In genomic region chr20:3798908-3799248, GRCh38 we compare ENCODE assay signal across 8 cellular contexts. TPM values are rescaled to one million over a fixed set of nuclear protein-coding genes. Genes with fewer than 3 reads are reported as not detected.
A peak's percentile ranks its signal among the peaks of the same experiment; 100 is the strongest.
DNase-seq lines count a peak whose midpoint lies in the region; ATAC-seq and TF ChIP-seq lines count a peak whose summit lies in the region.

No MANE protein-coding gene starts in this region.

- H3K27ac ChIP-seq in stomach: peak overlapping the region in 4 of 5 donors; percentile 95 to 99 (median 96)

- H3K9me3 Mint-ChIP-seq in activated CD8-positive, alpha-beta memory T cell treated with anti-CD3 and anti-CD28 coated beads, Interleukin-2, amount 10 ng/mL, durations not matched to agents 7 days and 5 days (ENCODE audit: low read depth): no peaks in the 10 kb centered on the region
- H3K9me3 Mint-ChIP-seq in WTC11 (no peaks in the 10 kb centered on the region), immature natural killer cell (no peaks in the 10 kb centered on the region)

- no peak for ATAC-seq in activated CD8-positive, alpha-beta memory T cell treated with anti-CD3 and anti-CD28 coated beads, Interleukin-2, amount 10 ng/mL, durations not matched to agents 7 days and 5 days
- no peak for ATAC-seq in WTC11
- ATAC-seq in GM19035 (IDR thresholded peaks at IDR 0.05; ENCODE audit: unreplicated experiment): no peak

- H3K27ac Mint-ChIP-seq in activated CD8-positive, alpha-beta memory T cell treated with anti-CD3 and anti-CD28 coated beads, Interleukin-2, amount 10 ng/mL, durations not matched to agents 7 days and 5 days: peak overlapping the region; percentile 85
- peak overlapping the region; percentile 66 for H3K27ac Mint-ChIP-seq in WTC11
- peak overlapping the region; percentile 87 to 99 (median 96) for H3K27ac Mint-ChIP-seq in immature natural killer cell

- peaks cover 36 to 54% (median 49%) of the 10 kb centered on the region in 4 donors for H3K36me3 ChIP-seq in stomach

- intact Hi-C loops in stomach (cut with DNase I; ENCODE audit: low total_unique reads): no loop called here

- no peak for TF ChIP-seq CTCF in WTC11 (IDR thresholded peaks at IDR 0.05)
- no peak for TF ChIP-seq CTCF in stomach (IDR thresholded peaks at IDR 0.05)
- no peak for TF ChIP-seq CTCF in GM10266 (IDR thresholded peaks at IDR 0.05; ENCODE audit: control insufficient read depth, insufficient read depth, low read depth, missing control alignments)

- POLR2A ChIA-PET in WTC11 (lab: Charles Lee): interaction anchor here (0.5 to 2.1 kb wide), 4 partner anchors 13 to 192 kb away, joined by 4 to 8 read pairs (median 6); no protein-coding TSS in a partner anchor

- no peaks in the 10 kb centered on the region for H3K27me3 ChIP-seq in stomach

- CTCF ChIA-PET in activated CD8-positive, alpha-beta memory T cell treated with anti-CD3 and anti-CD28 coated beads, Interleukin-2, amount 10 ng/mL, durations not matched to agents 7 days and 5 days (lab: Charles Lee): interaction anchor here (0.8 to 5.1 kb wide), 3 partner anchors 12 to 21 kb away, joined by 3 to 45 read pairs (median 3); partner anchors contain the start of gene AP5S1
- CTCF ChIA-PET in WTC11 (lab: Charles Lee): interaction anchor here (0.9 to 3.9 kb wide), 7 partner anchors 12 to 54 kb away, joined by 4 to 79 read pairs (median 5); partner anchors contain the start of genes ADISSP, AP5S1, CENPB and SPEF1

- H3K9me3 ChIP-seq in stomach: no peaks in the 10 kb centered on the region

- H3K4me3 Mint-ChIP-seq in activated CD8-positive, alpha-beta memory T cell treated with anti-CD3 and anti-CD28 coated beads, Interleukin-2, amount 10 ng/mL, durations not matched to agents 7 days and 5 days: peak overlapping the region; percentile 94
- H3K4me3 Mint-ChIP-seq in WTC11 (peak overlapping the region; percentile 20; the same call in 1 of the 2 replicates), immature natural killer cell (peak overlapping the region; percentile 85 to 97 (median 92))

- H3K4me1 ChIP-seq in stomach: peaks cover 36 to 76% (median 57%) of the 10 kb centered on the region in 4 donors

- TF ChIP-seq POLR2A in stomach (IDR thresholded peaks at IDR 0.05): no peak

- peak overlapping the region in 2 of 4 donors; percentile 65 to 89 for H3K4me3 ChIP-seq in stomach

- peaks cover 54% of the 10 kb centered on the region for H3K4me1 Mint-ChIP-seq in activated CD8-positive, alpha-beta memory T cell treated with anti-CD3 and anti-CD28 coated beads, Interleukin-2, amount 10 ng/mL, durations not matched to agents 7 days and 5 days
- peaks cover 53% of the 10 kb centered on the region for H3K4me1 Mint-ChIP-seq in WTC11
- peaks cover 63 to 68% of the 10 kb centered on the region in 2 donors for H3K4me1 Mint-ChIP-seq in immature natural killer cell

- peaks cover 67% of the 10 kb centered on the region for H3K36me3 Mint-ChIP-seq in activated CD8-positive, alpha-beta memory T cell treated with anti-CD3 and anti-CD28 coated beads, Interleukin-2, amount 10 ng/mL, durations not matched to agents 7 days and 5 days
- H3K36me3 Mint-ChIP-seq in WTC11: peaks cover 29% of the 10 kb centered on the region
- peaks cover 20 to 48% (median 23%) of the 10 kb centered on the region in 3 donors for H3K36me3 Mint-ChIP-seq in immature natural killer cell

- WGBS in stomach, 5 donors: 89 to 95% (median 93%) methylated on average over 2 to 3 of the region's 3 CpGs

- no peak for TF ChIP-seq EP300 in stomach (IDR thresholded peaks at IDR 0.05)

- no peaks in the 10 kb centered on the region for H3K27me3 Mint-ChIP-seq in activated CD8-positive, alpha-beta memory T cell treated with anti-CD3 and anti-CD28 coated beads, Interleukin-2, amount 10 ng/mL, durations not matched to agents 7 days and 5 days
- H3K27me3 Mint-ChIP-seq in WTC11 (ENCODE audit: low read depth) (peaks cover 5% of the 10 kb centered on the region; the same call in 1 of the 2 replicates), immature natural killer cell (ENCODE audit: low read depth in 3 of 3) (peaks cover 0 to 13% (median 3%) of the 10 kb centered on the region in 3 donors)

- DNase-seq in activated CD8-positive, alpha-beta memory T cell treated with anti-CD3 and anti-CD28 coated beads, Interleukin-2, amount 10 ng/mL, durations not matched to agents 7 days and 5 days: no peak
- DNase-seq in activated CD8-positive, alpha-beta memory T cell treated with anti-CD3 and anti-CD28 coated beads, Interleukin-2, amount 50 U/mL, for 48 hours: no peak
- no peak for DNase-seq in WTC11 (ENCODE audit: low spot score)
- no peak for DNase-seq in immature natural killer cell
- no peak for DNase-seq in stomach
- no peak for DNase-seq in GM10266 (ENCODE audit: extremely low spot score)
- no peak for DNase-seq in NK-92 (lab: John Stamatoyannopoulos, UW; ENCODE audit: unreplicated experiment)

TF ChIP-seq in WTC11, 78 proteins besides CTCF, POLR2A, EP300 and RAD21 (continues in another document):
- no peak for TF ChIP-seq MXD4 (CRISPR knock-in tag; IDR thresholded peaks at IDR 0.05; ENCODE audit: borderline replicate concordance)
- no peak for TF ChIP-seq NFATC4 (CRISPR knock-in tag; IDR thresholded peaks at IDR 0.05)
- TF ChIP-seq NR3C1 (CRISPR knock-in tag; conservative IDR thresholded peaks at IDR 0.05; ENCODE audit: low read depth): no peak
- no peak for TF ChIP-seq KAT7 (CRISPR knock-in tag; IDR thresholded peaks at IDR 0.05; ENCODE audit: borderline replicate concordance)
- TF ChIP-seq NR2C2 (CRISPR knock-in tag; IDR thresholded peaks at IDR 0.05): no peak
- TF ChIP-seq USF1 (CRISPR knock-in tag; IDR thresholded peaks at IDR 0.05): no peak
- no peak for TF ChIP-seq ATF1 (CRISPR knock-in tag; IDR thresholded peaks at IDR 0.05)
- TF ChIP-seq CBFB (CRISPR knock-in tag; IDR thresholded peaks at IDR 0.05; ENCODE audit: low read depth): no peak
- TF ChIP-seq ZBTB43 (CRISPR knock-in tag; IDR thresholded peaks at IDR 0.05): no peak
- no peak for TF ChIP-seq PREB (CRISPR knock-in tag; IDR thresholded peaks at IDR 0.05; ENCODE audit: borderline replicate concordance)

RNA-seq across cellular contexts. Expression of gene CDC25B, which starts 2.8 kb away (rescaled TPM):
- 100 to 1,000 TPM; 194 to 312 TPM for total RNA-seq in activated CD8-positive, alpha-beta memory T cell treated with anti-CD3 and anti-CD28 coated beads, Interleukin-2, amount 10 ng/mL, durations not matched to agents 7 days and 5 days
- total RNA-seq in WTC11 (2021) (35.2 to 37.5 TPM (median 37.4 TPM) in 3 replicates), stomach (10 to 100 TPM in 4 of 5 donors, 1 to 10 TPM in 1; 9.4 to 56.5 (median 32.6) TPM)
- polyA plus RNA-seq in immature natural killer cell (10 to 100 TPM; 25.3 to 42.0 (median 29.0) TPM), stomach (10 to 100 TPM; 18.0 to 23.1 (median 22.6) TPM)

RNA-seq across cellular contexts. Expression of gene CENPB, which starts 12.3 kb away (rescaled TPM):
- total RNA-seq in activated CD8-positive, alpha-beta memory T cell treated with anti-CD3 and anti-CD28 coated beads, Interleukin-2, amount 10 ng/mL, durations not matched to agents 7 days and 5 days: 10 to 100 TPM; 76.5 to 76.8 TPM
- 55.3 to 58.7 TPM (median 57.6 TPM) in 3 replicates for total RNA-seq in WTC11 (2021)
- 1 to 10 TPM; 1.0 to 1.7 (median 1.1) TPM for polyA plus RNA-seq in immature natural killer cell
- 100 to 1,000 TPM in 1 of 5 donors, 10 to 100 TPM in 4; 24.5 to 130 (median 68.3) TPM for total RNA-seq in stomach
- 10 to 100 TPM; 36.5 to 90.7 (median 79.6) TPM for polyA plus RNA-seq in stomach

RNA-seq across cellular contexts. Expression of gene SPEF1, which starts 17.6 kb away (rescaled TPM):
- total RNA-seq in activated CD8-positive, alpha-beta memory T cell treated with anti-CD3 and anti-CD28 coated beads, Interleukin-2, amount 10 ng/mL, durations not matched to agents 7 days and 5 days: under 1 TPM in 1 of 2 experiments, not detected in 1; 0.18 TPM
- total RNA-seq in WTC11 (2021): 0.41 to 0.72 TPM (median 0.64 TPM) in 3 replicates
- polyA plus RNA-seq in immature natural killer cell: not detected
- total RNA-seq in stomach: not detected
- polyA plus RNA-seq in stomach: under 1 TPM in 2 of 3 donors, not detected in 1; 0.18 to 0.19 TPM

RNA-seq across cellular contexts. Expression of gene AP5S1, which starts 21.5 kb away (rescaled TPM):
- 10 to 100 TPM; 13.8 to 15.5 TPM for total RNA-seq in activated CD8-positive, alpha-beta memory T cell treated with anti-CD3 and anti-CD28 coated beads, Interleukin-2, amount 10 ng/mL, durations not matched to agents 7 days and 5 days
- 2.8 to 4.1 TPM (median 3.1 TPM) in 3 replicates for total RNA-seq in WTC11 (2021)
- polyA plus RNA-seq in immature natural killer cell: 10 to 100 TPM; 16.3 to 23.1 (median 17.4) TPM
- total RNA-seq in stomach: 10 to 100 TPM in 1 of 5 donors, 1 to 10 TPM in 4; 1.8 to 14.8 (median 4.2) TPM
- polyA plus RNA-seq in stomach: 10 to 100 TPM in 1 of 3 donors, 1 to 10 TPM in 2; 6.1 to 10.4 (median 7.9) TPM

RNA-seq across cellular contexts. Expression of gene ADISSP, which starts 31.3 kb away (rescaled TPM):
- 10 to 100 TPM; 32.5 to 37.0 TPM for total RNA-seq in activated CD8-positive, alpha-beta memory T cell treated with anti-CD3 and anti-CD28 coated beads, Interleukin-2, amount 10 ng/mL, durations not matched to agents 7 days and 5 days
- total RNA-seq in WTC11 (2021) (109 to 129 TPM (median 113 TPM) in 3 replicates), stomach (100 to 1,000 TPM in 1 of 5 donors, 10 to 100 TPM in 2, 1 to 10 TPM in 2; 5.9 to 136 (median 49.0) TPM)
- polyA plus RNA-seq in immature natural killer cell (10 to 100 TPM; 16.4 to 27.5 (median 16.6) TPM), stomach (10 to 100 TPM; 14.4 to 32.6 (median 22.2) TPM)

Comparison
In these comparisons a context has a peak if more than half of its experiments do, and no peak if none do; other contexts are left out.
1. H3K4me3 Mint-ChIP-seq: peak in every context shown above with its lines; median percentile 94 in activated CD8-positive, alpha-beta memory T cell treated with anti-CD3 and anti-CD28 coated beads, Interleukin-2, amount 10 ng/mL, durations not matched to agents 7 days and 5 days; 92 in immature natural killer cell; 20 in WTC11.